In the genomic region with DNA sequence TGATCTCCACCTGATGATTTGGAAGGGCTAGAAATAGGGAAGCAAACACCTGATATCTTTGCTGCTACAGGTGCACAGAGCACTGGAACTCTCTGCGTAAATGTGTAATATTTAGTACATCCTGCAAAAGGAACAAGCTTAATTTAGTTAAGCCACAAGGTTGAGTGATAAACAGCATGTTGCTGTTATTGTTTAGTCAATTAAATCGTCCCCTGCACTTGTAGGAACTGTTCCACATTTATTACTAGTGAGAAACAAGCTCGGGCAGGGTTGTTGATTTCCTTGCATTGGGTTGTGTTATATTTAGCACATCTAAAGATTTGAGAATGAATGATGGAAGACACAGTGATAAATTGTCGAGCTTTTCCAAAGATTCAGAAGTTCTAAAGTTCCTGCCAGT, we compare ENCODE assay signal across 34 cellular contexts.
"Had no signal": no experiment of that assay in that cellular context is flagged by ENCODE, and none has a peak within 500 bp of the region (broad histone marks: within the 10 kb centered on the region; RNA-seq: fewer than 3 reads in every experiment).

No MANE protein-coding gene starts in this region.

- H3K27ac ChIP-seq: brain microvascular endothelial cell, KMS-11, Peyer's patch, VCaP had no signal

- H3K27ac Mint-ChIP-seq: activated CD4-positive, alpha-beta memory T cell treated with anti-CD3 and anti-CD28 coated beads, Interleukin-2, amount 10 ng/mL, durations not matched to agents 7 days and 5 days; activated CD8-positive, alpha-beta memory T cell treated with anti-CD3 and anti-CD28 coated beads, Interleukin-2, amount 10 ng/mL, durations not matched to agents 7 days and 5 days; activated naive CD4-positive, alpha-beta T cell treated with anti-CD3 and anti-CD28 coated beads, Interleukin-2, amount 10 ng/mL, durations not matched to agents 7 days and 5 days; activated naive CD8-positive, alpha-beta T cell treated with anti-CD3 and anti-CD28 coated beads for 36 hours; T-cell had no signal

- H3K36me3 Mint-ChIP-seq: activated CD8-positive, alpha-beta memory T cell treated with anti-CD3 and anti-CD28 coated beads, Interleukin-2, amount 10 ng/mL, durations not matched to agents 7 days and 5 days; activated naive CD4-positive, alpha-beta T cell treated with anti-CD3 and anti-CD28 coated beads, Interleukin-2, amount 10 ng/mL, durations not matched to agents 7 days and 5 days; activated naive CD8-positive, alpha-beta T cell treated with anti-CD3 and anti-CD28 coated beads for 36 hours; T-cell had no signal

- H3K27me3 ChIP-seq: brain microvascular endothelial cell, Peyer's patch had no signal

- H3K27me3 Mint-ChIP-seq: activated CD4-positive, alpha-beta memory T cell treated with anti-CD3 and anti-CD28 coated beads, Interleukin-2, amount 10 ng/mL, durations not matched to agents 7 days and 5 days; activated CD8-positive, alpha-beta memory T cell treated with anti-CD3 and anti-CD28 coated beads, Interleukin-2, amount 10 ng/mL, durations not matched to agents 7 days and 5 days; activated naive CD4-positive, alpha-beta T cell treated with anti-CD3 and anti-CD28 coated beads, Interleukin-2, amount 10 ng/mL, durations not matched to agents 7 days and 5 days; activated naive CD8-positive, alpha-beta T cell treated with anti-CD3 and anti-CD28 coated beads for 36 hours; T-cell had no signal

- H3K9me3 ChIP-seq: Peyer's patch had no signal

- H3K4me3 Mint-ChIP-seq: activated CD4-positive, alpha-beta memory T cell treated with anti-CD3 and anti-CD28 coated beads, Interleukin-2, amount 10 ng/mL, durations not matched to agents 7 days and 5 days; activated CD8-positive, alpha-beta memory T cell treated with anti-CD3 and anti-CD28 coated beads, Interleukin-2, amount 10 ng/mL, durations not matched to agents 7 days and 5 days; activated naive CD4-positive, alpha-beta T cell treated with anti-CD3 and anti-CD28 coated beads, Interleukin-2, amount 10 ng/mL, durations not matched to agents 7 days and 5 days; activated naive CD8-positive, alpha-beta T cell treated with anti-CD3 and anti-CD28 coated beads for 36 hours; T-cell had no signal

- H3K4me1 Mint-ChIP-seq: activated CD4-positive, alpha-beta memory T cell treated with anti-CD3 and anti-CD28 coated beads, Interleukin-2, amount 10 ng/mL, durations not matched to agents 7 days and 5 days; activated CD8-positive, alpha-beta memory T cell treated with anti-CD3 and anti-CD28 coated beads, Interleukin-2, amount 10 ng/mL, durations not matched to agents 7 days and 5 days; activated naive CD4-positive, alpha-beta T cell treated with anti-CD3 and anti-CD28 coated beads, Interleukin-2, amount 10 ng/mL, durations not matched to agents 7 days and 5 days; activated naive CD8-positive, alpha-beta T cell treated with anti-CD3 and anti-CD28 coated beads for 36 hours; T-cell had no signal

- H3K9me3 Mint-ChIP-seq: activated CD4-positive, alpha-beta memory T cell treated with anti-CD3 and anti-CD28 coated beads, Interleukin-2, amount 10 ng/mL, durations not matched to agents 7 days and 5 days had no signal

- DNase-seq: activated CD4-positive, alpha-beta memory T cell treated with anti-CD3 and anti-CD28 coated beads, Interleukin-2, amount 10 ng/mL, durations not matched to agents 7 days and 5 days; activated CD4-positive, alpha-beta T cell treated with anti-CD3 and anti-CD28 coated beads for 1 hour; activated CD4-positive, alpha-beta T cell treated with anti-CD3 and anti-CD28 coated beads for 48 hours; activated CD4-positive, CD25-positive, alpha-beta regulatory T cell; activated CD8-positive, alpha-beta memory T cell treated with anti-CD3 and anti-CD28 coated beads for 24 hours; activated CD8-positive, alpha-beta memory T cell treated with anti-CD3 and anti-CD28 coated beads, Interleukin-2, amount 10 ng/mL, durations not matched to agents 7 days and 5 days; activated CD8-positive, alpha-beta memory T cell treated with anti-CD3 and anti-CD28 coated beads, Interleukin-2, amount 50 U/mL, for 48 hours; activated effector memory CD4-positive, alpha-beta T cell treated with Interleukin-2 at 50 U/mL for 16 hours; activated naive CD4-positive, alpha-beta T cell treated with anti-CD3 and anti-CD28 coated beads, Interleukin-2, amount 10 ng/mL, durations not matched to agents 7 days and 5 days; activated naive CD8-positive, alpha-beta T cell treated with anti-CD3 and anti-CD28 coated beads for 36 hours; activated T-cell treated with anti-CD3 and anti-CD28 coated beads, Interleukin-2, amount 50 U/mL, for 48 hours; amniotic stem cell; aorta; brain microvascular endothelial cell; central memory CD4-positive, alpha-beta T cell; MM.1S; MV-4-11; NCI-H1092; NCI-H1436 treated with DMSO at 0.1 percent for 48 hours; NCI-H1694 treated with DMSO at 0.1 percent for 48 hours; NCI-H2029; NCI-H2107; NCI-H524; NK-92 treated with Interleukin-12 subunit alpha and Interleukin-12 subunit beta, amount 100 ng/mL, for 24 hours; PC-3; Peyer's patch; RPMI8226; SIG-M5; T-cell; T-helper 2 cell; T-helper 9 cell had no signal

- ATAC-seq: activated CD8-positive, alpha-beta memory T cell treated with anti-CD3 and anti-CD28 coated beads, Interleukin-2, amount 10 ng/mL, durations not matched to agents 7 days and 5 days; PC-3; SK-N-SH treated with all-trans-retinoic acid at 6 μM for 48 hours; T-cell had no signal
